ENCODE assay signal across 11 cellular contexts in genomic region chr6:166244353-166245045, GRCh38.
DNase-seq lines count a peak whose midpoint lies in the region; ATAC-seq and TF ChIP-seq lines count a peak whose summit lies in the region.
"Had no signal": no experiment of that assay in that cellular context is flagged by ENCODE, and none has a peak within 500 bp of the region (broad histone marks: within the 10 kb centered on the region; RNA-seq: fewer than 3 reads in every experiment).

No MANE protein-coding gene starts in this region.

- intact Hi-C loops in upper lobe of right lung (cut with DNase I) (no loop called here), posterior cingulate gyrus (cut with DNase I) (no loop called here)

- no peak for TF ChIP-seq CTCF in upper lobe of right lung (IDR thresholded peaks at IDR 0.05)

- peak overlapping the region; percentile 30; the same call in 1 of the 2 replicates for H3K27ac ChIP-seq in SJSA1
- H3K27ac ChIP-seq in caudate nucleus (ENCODE audit: low read depth, low read length), result no peak overlapping the region
- H3K27ac ChIP-seq in upper lobe of right lung, result no peak overlapping the region
- H3K27ac ChIP-seq: HL-60, left ventricle myocardium inferior, SK-N-MC had no signal

- H3K4me1 ChIP-seq in SJSA1 (replicated peaks), result peaks cover 22% of the 10 kb centered on the region
- no peaks in the 10 kb centered on the region for H3K4me1 ChIP-seq in upper lobe of right lung
- H3K4me1 ChIP-seq: left ventricle myocardium inferior had no signal

- no peaks in the 10 kb centered on the region for H3K27me3 ChIP-seq in SJSA1 (replicated peaks)
- H3K27me3 ChIP-seq in upper lobe of right lung, result no peaks in the 10 kb centered on the region

- H3K4me3 ChIP-seq in SJSA1 (no peak overlapping the region), upper lobe of right lung (no peak overlapping the region)
- H3K4me3 ChIP-seq: left ventricle myocardium inferior, SK-N-MC had no signal

- no peaks in the 10 kb centered on the region for H3K36me3 ChIP-seq in SJSA1
- H3K36me3 ChIP-seq in upper lobe of right lung, result no peaks in the 10 kb centered on the region
- H3K36me3 ChIP-seq: left ventricle myocardium inferior had no signal

- H3K9me3 ChIP-seq in SJSA1 (replicated peaks), result no peaks in the 10 kb centered on the region
- no peaks in the 10 kb centered on the region for H3K9me3 ChIP-seq in upper lobe of right lung
- H3K9me3 ChIP-seq: left ventricle myocardium inferior had no signal

- ATAC-seq in GM19023 (IDR thresholded peaks at IDR 0.05; ENCODE audit: unreplicated experiment) (peak; percentile 84), HG02610 (IDR thresholded peaks at IDR 0.05; ENCODE audit: unreplicated experiment) (peak; percentile 80), upper lobe of right lung (no peak)

- no peak for DNase-seq in SJSA1 (ENCODE audit: low read depth in 1 of 2, low spot score in 2 of 2)
- peak; percentile 44 for DNase-seq in stimulated activated CD4-positive, alpha-beta T cell treated with anti-CD3 and anti-CD28 coated beads, Interleukin-1b, Interleukin-23, amount 100 ng/mL, for 48 hours
- DNase-seq in caudate nucleus (lab: John Stamatoyannopoulos, UW), result no peak
- DNase-seq in upper lobe of right lung, result no peak
- no peak for DNase-seq in posterior cingulate gyrus
- no peak for DNase-seq in SIG-M5 (lab: John Stamatoyannopoulos, UW)
- DNase-seq: left ventricle myocardium inferior had no signal
